Comparison of ENCODE assay signal across 1 cellular context in genomic region chr9:96618209-96619108, GRCh38.
TF ChIP-seq lines count a peak whose summit lies in the region.

No MANE protein-coding gene starts in this region.

TF ChIP-seq in endothelial cell of umbilical vein, 7 proteins besides CTCF, POLR2A, EP300 and RAD21:
- TF ChIP-seq POLR2AphosphoS5 (IDR thresholded peaks at IDR 0.05; ENCODE audit: insufficient read depth, low read depth, low read length): no peak
- no peak for TF ChIP-seq GATA2 (IDR thresholded peaks at IDR 0.05; ENCODE audit: insufficient read depth, insufficient read length, low read depth, low read length)
- TF ChIP-seq EZH2 (IDR thresholded peaks at IDR 0.05; ENCODE audit: borderline replicate concordance, low read depth, low read length, severe bottlenecking): peak; percentile 69
- TF ChIP-seq JUN (IDR thresholded peaks at IDR 0.05; ENCODE audit: borderline replicate concordance, insufficient read depth, insufficient read length, low read depth): no peak
